ENCODE assay signal across 8 cellular contexts in the genomic region with DNA sequence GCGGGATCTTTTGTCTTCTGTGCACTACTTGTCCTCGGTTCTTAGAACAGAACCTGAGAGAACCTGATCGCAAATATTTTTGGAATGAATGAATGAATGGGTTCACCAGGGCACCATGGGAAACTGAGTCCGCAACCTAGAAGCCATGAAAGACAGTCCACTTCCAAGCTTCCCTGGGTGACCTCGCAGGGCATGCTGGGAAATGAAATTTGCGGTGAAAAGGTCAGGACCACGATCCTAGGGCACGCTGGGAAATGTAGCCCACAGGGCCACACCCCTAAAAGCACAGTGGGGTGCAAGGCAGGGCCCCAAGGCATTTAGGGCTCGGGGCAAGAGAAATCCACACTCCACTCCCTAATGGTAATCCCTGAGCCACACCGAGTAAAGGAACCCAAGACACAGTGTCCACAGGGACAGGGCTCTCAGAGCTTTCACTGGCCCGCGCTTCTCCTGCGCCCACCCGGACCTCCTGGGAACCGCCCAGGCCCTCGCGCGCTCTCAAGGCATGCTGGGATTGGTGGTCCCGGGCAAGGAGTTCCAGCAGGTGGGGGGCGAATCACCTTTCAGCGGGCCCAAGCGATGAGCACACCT. TPM values are rescaled to one million over a fixed set of nuclear protein-coding genes. Genes with fewer than 3 reads are reported as not detected.
A peak's percentile ranks its signal among the peaks of the same experiment; 100 is the strongest.
DNase-seq lines count a peak whose midpoint lies in the region; ATAC-seq and TF ChIP-seq lines count a peak whose summit lies in the region.

No MANE protein-coding gene starts in this region.

- H3K9me3 Mint-ChIP-seq in immature natural killer cell = peaks cover 0 to 1% (median 0%) of the 10 kb centered on the region in 6 donors

- no peaks in the 10 kb centered on the region for H3K27me3 ChIP-seq in brain microvascular endothelial cell (replicated peaks)

- TF ChIP-seq CTCF in brain microvascular endothelial cell (IDR thresholded peaks at IDR 0.05; ENCODE audit: low read depth, low read length, missing control alignments) = no peak

- H3K27ac ChIP-seq in brain microvascular endothelial cell (peak overlapping the region; percentile 80), skin epidermis (peak overlapping the region in 15 of 21 experiments; percentile 46 to 89 (median 74))

- peaks cover 33 to 41% of the 10 kb centered on the region in 2 donors for H3K4me1 Mint-ChIP-seq in immature natural killer cell

- in situ Hi-C loops in brain microvascular endothelial cell (cut with HindIII; ENCODE audit: low pct_ligation_motif_present, low sequenced_read_pairs) = loop anchor here (10.0 kb wide), 1 partner anchor 56 kb away; no protein-coding TSS in a partner anchor

- H3K4me3 ChIP-seq in brain microvascular endothelial cell (ENCODE audit: low read depth, low read length) = peak overlapping the region; percentile 69
- H3K4me3 ChIP-seq in skin epidermis = peak overlapping the region; percentile 42 to 90 (median 85)

- H3K27ac Mint-ChIP-seq in immature natural killer cell = peak overlapping the region in 3 of 6 donors; percentile 87 to 96 (median 92)

- H3K36me3 Mint-ChIP-seq in immature natural killer cell = peaks cover 0 to 3% (median 0%) of the 10 kb centered on the region in 3 donors

- DNase-seq in CMK (ENCODE audit: low read depth) (peak; percentile 72), NCI-H146 treated with DMSO at 0.1 percent for 48 hours (lab: John Stamatoyannopoulos, UW; ENCODE audit: unreplicated experiment) (peak; percentile 6), brain microvascular endothelial cell (no peak), immature natural killer cell (no peak), NOMO-1 treated with dmso at 0.1 percent for 144 hours (lab: John Stamatoyannopoulos, UW; ENCODE audit: unreplicated experiment) (no peak), dedifferentiated amniotic fluid mesenchymal stem cell (ENCODE audit: extremely low spot score) (no peak)

- H3K36me3 ChIP-seq in brain microvascular endothelial cell (replicated peaks) = no peaks in the 10 kb centered on the region

- ATAC-seq in HG03196 (IDR thresholded peaks at IDR 0.05; ENCODE audit: unreplicated experiment) = no peak

- peak overlapping the region; percentile 95 to 100 (median 98) for H3K4me3 Mint-ChIP-seq in immature natural killer cell

- peaks cover 11 to 14% (median 14%) of the 10 kb centered on the region in 3 donors for H3K27me3 Mint-ChIP-seq in immature natural killer cell (ENCODE audit: low read depth in 3 of 3)

RNA-seq across cellular contexts. Expression of a gene that starts 1.1 kb away (rescaled TPM):
- 1 to 10 TPM in 2 of 3 donors, under 1 TPM in 1; 0.63 to 8.5 (median 3.5) TPM for polyA plus RNA-seq in immature natural killer cell

RNA-seq across cellular contexts. Expression of a gene that starts 30.5 kb away (rescaled TPM):
- polyA plus RNA-seq in immature natural killer cell = not detected

RNA-seq across cellular contexts. Expression of a gene that starts 39.0 kb away (rescaled TPM):
- 1 to 10 TPM in 1 of 3 donors, not detected in 2; 1.5 TPM for polyA plus RNA-seq in immature natural killer cell

RNA-seq across cellular contexts. Expression of a gene that starts 42.8 kb away (rescaled TPM):
- polyA plus RNA-seq in immature natural killer cell = 1 to 10 TPM; 4.5 to 7.3 (median 6.4) TPM

RNA-seq across cellular contexts. Expression of a gene that starts 47.9 kb away (rescaled TPM):
- not detected for polyA plus RNA-seq in immature natural killer cell

Comparison
In these comparisons a context has a peak if more than half of its experiments do, and no peak if none do; other contexts are left out.
1. DNase-seq: peak in CMK (single experiment) and NCI-H146 treated with DMSO at 0.1 percent for 48 hours (single experiment); none in brain microvascular endothelial cell (single experiment), immature natural killer cell (0 of 3), NOMO-1 treated with dmso at 0.1 percent for 144 hours (single experiment) and dedifferentiated amniotic fluid mesenchymal stem cell (single experiment).